20 cellular contexts compared by ENCODE assay signal in the genomic region with DNA sequence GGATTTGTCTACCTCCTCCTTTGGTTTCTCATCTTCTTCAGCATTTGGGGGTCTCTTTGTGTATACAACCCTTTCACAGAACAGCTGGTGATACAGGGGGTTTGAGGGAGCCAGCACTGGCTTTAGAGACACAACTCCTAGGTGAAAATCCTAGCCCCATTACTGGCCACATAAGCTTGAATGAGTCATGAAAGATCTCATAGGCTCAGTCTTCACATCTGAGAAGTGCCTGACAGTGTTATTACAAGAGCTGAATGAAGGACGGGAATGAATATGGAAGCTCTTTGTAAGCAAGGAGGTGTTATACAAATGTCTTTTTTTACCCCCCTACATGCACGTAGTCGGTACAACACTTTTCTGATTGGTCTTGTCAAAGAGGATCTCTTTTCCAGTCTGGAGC. TPM values are rescaled to one million over a fixed set of nuclear protein-coding genes. Genes with fewer than 3 reads are reported as not detected.
"Had no signal": no experiment of that assay in that cellular context is flagged by ENCODE, and none has a peak within 500 bp of the region (broad histone marks: within the 10 kb centered on the region; RNA-seq: fewer than 3 reads in every experiment).

No MANE protein-coding gene starts in this region.

- DNase-seq: activated T-cell treated with anti-CD3 and anti-CD28 coated beads, Interleukin-2, amount 50 U/mL, for 24 hours; aorta; central memory CD4-positive, alpha-beta T cell; colonic mucosa; dorsolateral prefrontal cortex; endodermal cell; heart right ventricle; left lung; natural killer cell; right lobe of liver; stimulated activated CD4-positive, alpha-beta T cell treated with anti-CD3 and anti-CD28 coated beads, Interleukin-15, amount 100 ng/mL, for 24 hours; stomach; T-helper 9 cell; transverse colon had no signal

- H3K4me1 ChIP-seq: parathyroid adenoma had no signal

- H3K9me3 ChIP-seq: colonic mucosa, left lung, right lobe of liver, transverse colon had no signal

- H3K27ac ChIP-seq: colonic mucosa, dorsolateral prefrontal cortex, epithelial cell of prostate, heart right ventricle, left lung, neutrophil, parathyroid adenoma, right lobe of liver, stomach had no signal

- H3K4me3 ChIP-seq: colonic mucosa, dorsolateral prefrontal cortex, heart right ventricle, left lung, lung, right lobe of liver, smooth muscle cell, stomach, transverse colon had no signal

- H3K36me3 ChIP-seq: colonic mucosa, heart right ventricle, left lung, neutrophil, right lobe of liver, stomach, transverse colon had no signal

- FAIRE-seq: urothelium cell line had no signal

RNA-seq across cellular contexts. Expression of a gene that starts 1.7 kb away (rescaled TPM):
- polyA plus RNA-seq: aorta, heart right ventricle had no signal
